27 cellular contexts compared by ENCODE assay signal in genomic region chr5:61604076-61604475, GRCh38.
"Had no signal": no experiment of that assay in that cellular context is flagged by ENCODE, and none has a peak within 500 bp of the region (broad histone marks: within the 10 kb centered on the region; RNA-seq: fewer than 3 reads in every experiment).

No MANE protein-coding gene starts in this region.

- H3K27ac ChIP-seq: adrenal gland, gastrocnemius medialis, parathyroid adenoma, psoas muscle, sigmoid colon, upper lobe of right lung had no signal

- H3K9ac ChIP-seq: parathyroid adenoma had no signal

- H3K27me3 ChIP-seq: adrenal gland, gastrocnemius medialis, sigmoid colon, upper lobe of right lung had no signal

- DNase-seq: activated CD4-positive, alpha-beta T cell treated with anti-CD3 and anti-CD28 coated beads for 4 hours; activated CD4-positive, alpha-beta T cell treated with anti-CD3 and anti-CD28 coated beads, Interleukin-2, amount 50 U/mL, for 4 hours; activated effector memory CD4-positive, alpha-beta T cell treated with Interleukin-2 at 50 U/mL for 16 hours; activated naive CD4-positive, alpha-beta T cell treated with anti-CD3 and anti-CD28 coated beads for 36 hours; activated naive CD8-positive, alpha-beta T cell treated with anti-CD3 and anti-CD28 coated beads for 36 hours; activated T-cell treated with anti-CD3 and anti-CD28 coated beads for 4 hours; activated T-cell treated with anti-CD3 and anti-CD28 coated beads, Interleukin-2, amount 50 U/mL, for 72 hours; dermis blood vessel endothelial cell; effector CD4-positive, alpha-beta T cell; gastrocnemius medialis; glutamatergic neuron; left colon; naive thymus-derived CD4-positive, alpha-beta T cell; psoas muscle; sigmoid colon; small intestine; stimulated activated CD4-positive, alpha-beta T cell treated with anti-CD3 and anti-CD28 coated beads, Interleukin-4, amount 100 ng/mL, for 24 hours; T-helper 1 cell; upper lobe of right lung had no signal

- H3K36me3 ChIP-seq: adrenal gland, gastrocnemius medialis, sigmoid colon, upper lobe of right lung had no signal

- H3K4me1 Mint-ChIP-seq: activated naive CD8-positive, alpha-beta T cell treated with anti-CD3 and anti-CD28 coated beads for 36 hours; stimulated activated effector memory CD8-positive, alpha-beta T cell treated with anti-CD3 and anti-CD28 coated beads, Interleukin-12 subunit alpha, Interleukin-12 subunit beta, amount 100 ng/mL, for 72 hours had no signal

- H3K36me3 Mint-ChIP-seq: activated naive CD8-positive, alpha-beta T cell treated with anti-CD3 and anti-CD28 coated beads for 36 hours; brain; naive thymus-derived CD4-positive, alpha-beta T cell; stimulated activated effector memory CD8-positive, alpha-beta T cell treated with anti-CD3 and anti-CD28 coated beads, Interleukin-12 subunit alpha, Interleukin-12 subunit beta, amount 100 ng/mL, for 72 hours had no signal

- H3K27me3 Mint-ChIP-seq: activated naive CD8-positive, alpha-beta T cell treated with anti-CD3 and anti-CD28 coated beads for 36 hours; stimulated activated naive CD8-positive, alpha-beta T cell treated with anti-CD3 and anti-CD28 coated beads, Interleukin-15, Interleukin-2, amounts not matched to agents 100 ng/mL and 50 ng/mL, for 24 hours had no signal

- H3K9me3 ChIP-seq: adrenal gland, gastrocnemius medialis, psoas muscle, sigmoid colon, upper lobe of right lung had no signal

- ATAC-seq: activated T-cell treated with anti-CD3 and anti-CD28 coated beads, Interleukin-2, amount 50 U/mL, for 72 hours; gastrocnemius medialis; left colon; naive thymus-derived CD4-positive, alpha-beta T cell; stimulated activated effector memory CD8-positive, alpha-beta T cell treated with anti-CD3 and anti-CD28 coated beads, Interleukin-12 subunit alpha, Interleukin-12 subunit beta, amount 100 ng/mL, for 72 hours; upper lobe of right lung had no signal

- H3K9me3 Mint-ChIP-seq: activated naive CD4-positive, alpha-beta T cell treated with anti-CD3 and anti-CD28 coated beads for 36 hours; activated naive CD8-positive, alpha-beta T cell treated with anti-CD3 and anti-CD28 coated beads for 36 hours; activated T-cell treated with anti-CD3 and anti-CD28 coated beads, Interleukin-2, amount 50 U/mL, for 72 hours; brain; memory B cell; naive thymus-derived CD4-positive, alpha-beta T cell; neural crest cell; stimulated activated effector memory CD8-positive, alpha-beta T cell treated with anti-CD3 and anti-CD28 coated beads, Interleukin-12 subunit alpha, Interleukin-12 subunit beta, amount 100 ng/mL, for 72 hours; stimulated activated naive CD8-positive, alpha-beta T cell treated with anti-CD3 and anti-CD28 coated beads, Interleukin-15, Interleukin-2, amounts not matched to agents 100 ng/mL and 50 ng/mL, for 24 hours; T-helper 2 cell treated with Interferon-gamma antibody and Interleukin-4, amounts not matched to agents 5 μg/mL and 100 μg/mL, for 36 hours had no signal

- H3K27ac Mint-ChIP-seq: activated naive CD4-positive, alpha-beta T cell treated with anti-CD3 and anti-CD28 coated beads for 36 hours; activated naive CD8-positive, alpha-beta T cell treated with anti-CD3 and anti-CD28 coated beads for 36 hours; activated T-cell treated with anti-CD3 and anti-CD28 coated beads, Interleukin-2, amount 50 U/mL, for 72 hours; memory B cell; naive thymus-derived CD4-positive, alpha-beta T cell; stimulated activated effector memory CD8-positive, alpha-beta T cell treated with anti-CD3 and anti-CD28 coated beads, Interleukin-12 subunit alpha, Interleukin-12 subunit beta, amount 100 ng/mL, for 72 hours; stimulated activated naive CD8-positive, alpha-beta T cell treated with anti-CD3 and anti-CD28 coated beads, Interleukin-15, Interleukin-2, amounts not matched to agents 100 ng/mL and 50 ng/mL, for 24 hours; T-helper 2 cell treated with Interferon-gamma antibody and Interleukin-4, amounts not matched to agents 5 μg/mL and 100 μg/mL, for 36 hours had no signal

- FAIRE-seq: small intestine had no signal

- H3K4me3 ChIP-seq: adrenal gland, gastrocnemius medialis, psoas muscle, sigmoid colon, upper lobe of right lung had no signal

- H3K4me1 ChIP-seq: gastrocnemius medialis, parathyroid adenoma, psoas muscle had no signal

- H3K4me3 Mint-ChIP-seq: activated naive CD4-positive, alpha-beta T cell treated with anti-CD3 and anti-CD28 coated beads for 36 hours; activated naive CD8-positive, alpha-beta T cell treated with anti-CD3 and anti-CD28 coated beads for 36 hours; activated T-cell treated with anti-CD3 and anti-CD28 coated beads, Interleukin-2, amount 50 U/mL, for 72 hours; memory B cell; naive thymus-derived CD4-positive, alpha-beta T cell; neural crest cell; stimulated activated effector memory CD8-positive, alpha-beta T cell treated with anti-CD3 and anti-CD28 coated beads, Interleukin-12 subunit alpha, Interleukin-12 subunit beta, amount 100 ng/mL, for 72 hours; stimulated activated naive CD8-positive, alpha-beta T cell treated with anti-CD3 and anti-CD28 coated beads, Interleukin-15, Interleukin-2, amounts not matched to agents 100 ng/mL and 50 ng/mL, for 24 hours; T-helper 2 cell treated with Interferon-gamma antibody and Interleukin-4, amounts not matched to agents 5 μg/mL and 100 μg/mL, for 36 hours had no signal

- H2AFZ ChIP-seq: parathyroid adenoma had no signal

- H3K79me2 ChIP-seq: parathyroid adenoma had no signal
